ENCODE assay signal across 1 cellular context in genomic region chr2:238450440-238450861, GRCh38.
A peak's percentile ranks its signal among the peaks of the same experiment; 100 is the strongest.
TF ChIP-seq lines count a peak whose summit lies in the region.

No MANE protein-coding gene starts in this region.

TF ChIP-seq in HepG2, 621 proteins besides CTCF, POLR2A, EP300 and RAD21 (continues in another document):
- TF ChIP-seq TERF1 (CRISPR knock-in tag; IDR thresholded peaks at IDR 0.05) (no peak), ZNF891 (CRISPR knock-in tag; IDR thresholded peaks at IDR 0.05) (0 out of 2 replicates have a peak, but pooled peaks have one; percentile 7), ZNF615 (CRISPR knock-in tag; IDR thresholded peaks at IDR 0.05; ENCODE audit: borderline replicate concordance) (no peak), ZNF788 (CRISPR knock-in tag; IDR thresholded peaks at IDR 0.05; ENCODE audit: borderline replicate concordance) (0 out of 2 replicates have a peak, but pooled peaks have one; percentile 36), KIAA2018 (CRISPR knock-in tag; IDR thresholded peaks at IDR 0.05; ENCODE audit: borderline replicate concordance) (no peak), IRX3 (CRISPR knock-in tag; IDR thresholded peaks at IDR 0.05; ENCODE audit: borderline replicate concordance, low read depth) (0 out of 2 replicates have a peak, but pooled peaks have one; percentile 35), ZNF326 (CRISPR knock-in tag; IDR thresholded peaks at IDR 0.05; ENCODE audit: borderline replicate concordance) (0 out of 2 replicates have a peak, but pooled peaks have one; percentile 51), SRY (CRISPR knock-in tag; IDR thresholded peaks at IDR 0.05) (no peak), ZNF225 (CRISPR knock-in tag; IDR thresholded peaks at IDR 0.05) (peak; percentile 48; the same call in 1 of the 2 replicates), EED (CRISPR knock-in tag; IDR thresholded peaks at IDR 0.05) (peak; percentile 72; the same call in 1 of the 2 replicates), ZNF772 (CRISPR knock-in tag; IDR thresholded peaks at IDR 0.05) (peak; percentile 55; the same call in 1 of the 2 replicates), ZNF501 (CRISPR knock-in tag; IDR thresholded peaks at IDR 0.05) (peak; percentile 91), ZBTB1 (CRISPR knock-in tag; IDR thresholded peaks at IDR 0.05; ENCODE audit: borderline replicate concordance) (no peak), CSRNP1 (CRISPR knock-in tag; IDR thresholded peaks at IDR 0.05) (peak; percentile 40; the same call in 1 of the 2 replicates), ZNF749 (CRISPR knock-in tag; IDR thresholded peaks at IDR 0.05; ENCODE audit: borderline replicate concordance) (0 out of 2 replicates have a peak, but pooled peaks have one; percentile 43), RCOR2 (CRISPR knock-in tag; IDR thresholded peaks at IDR 0.05) (no peak), ZNF572 (CRISPR knock-in tag; IDR thresholded peaks at IDR 0.05) (no peak), FOXJ3 (CRISPR knock-in tag; IDR thresholded peaks at IDR 0.05; ENCODE audit: borderline replicate concordance) (no peak), AGO2 (optimal IDR thresholded peaks at IDR 0.05; ENCODE audit: low read depth, low read length) (peak; percentile 29), ZBTB44 (CRISPR knock-in tag; IDR thresholded peaks at IDR 0.05) (no peak), SNAPC2 (CRISPR knock-in tag; IDR thresholded peaks at IDR 0.05) (0 out of 2 replicates have a peak, but pooled peaks have one; percentile 6), ZNF724P (CRISPR knock-in tag; IDR thresholded peaks at IDR 0.05; ENCODE audit: borderline replicate concordance) (0 out of 2 replicates have a peak, but pooled peaks have one; percentile 1), IKZF4 (CRISPR knock-in tag; IDR thresholded peaks at IDR 0.05; ENCODE audit: borderline replicate concordance, low read depth, not compliant biosample characterization) (no peak), ATF5 (CRISPR knock-in tag; IDR thresholded peaks at IDR 0.05; ENCODE audit: low read depth) (no peak), ZNF446 (CRISPR knock-in tag; IDR thresholded peaks at IDR 0.05) (peak; percentile 62; the same call in 1 of the 2 replicates), JARID2 (CRISPR knock-in tag; IDR thresholded peaks at IDR 0.05; ENCODE audit: insufficient replicate concordance) (no peak), CERS6 (CRISPR knock-in tag; IDR thresholded peaks at IDR 0.05) (no peak), MLX (CRISPR knock-in tag; IDR thresholded peaks at IDR 0.05) (no peak), ZBTB38 (CRISPR knock-in tag; IDR thresholded peaks at IDR 0.05) (peak; percentile 62), ZNF34 (CRISPR knock-in tag; IDR thresholded peaks at IDR 0.05; ENCODE audit: borderline replicate concordance) (no peak), TMF1 (CRISPR knock-in tag; IDR thresholded peaks at IDR 0.05; ENCODE audit: low read depth) (peak; percentile 74; the same call in 1 of the 2 replicates), ARID2 (CRISPR knock-in tag; IDR thresholded peaks at IDR 0.05; ENCODE audit: borderline replicate concordance) (0 out of 2 replicates have a peak, but pooled peaks have one; percentile 76), ZNF605 (CRISPR knock-in tag; IDR thresholded peaks at IDR 0.05) (0 out of 2 replicates have a peak, but pooled peaks have one; percentile 6), ZNF280B (CRISPR knock-in tag; IDR thresholded peaks at IDR 0.05; ENCODE audit: borderline replicate concordance) (no peak), ZNF619 (CRISPR knock-in tag; IDR thresholded peaks at IDR 0.05) (0 out of 2 replicates have a peak, but pooled peaks have one; percentile 44), NFE2L2 (IDR thresholded peaks at IDR 0.05; ENCODE audit: low read length) (no peak), HDAC6 (IDR thresholded peaks at IDR 0.05; ENCODE audit: low read depth, low read length) (no peak), ZNF276 (CRISPR knock-in tag; IDR thresholded peaks at IDR 0.05; ENCODE audit: low read depth) (no peak), ZNF839 (CRISPR knock-in tag; IDR thresholded peaks at IDR 0.05; ENCODE audit: borderline replicate concordance) (0 out of 2 replicates have a peak, but pooled peaks have one; percentile 30)
